In the genomic region with DNA sequence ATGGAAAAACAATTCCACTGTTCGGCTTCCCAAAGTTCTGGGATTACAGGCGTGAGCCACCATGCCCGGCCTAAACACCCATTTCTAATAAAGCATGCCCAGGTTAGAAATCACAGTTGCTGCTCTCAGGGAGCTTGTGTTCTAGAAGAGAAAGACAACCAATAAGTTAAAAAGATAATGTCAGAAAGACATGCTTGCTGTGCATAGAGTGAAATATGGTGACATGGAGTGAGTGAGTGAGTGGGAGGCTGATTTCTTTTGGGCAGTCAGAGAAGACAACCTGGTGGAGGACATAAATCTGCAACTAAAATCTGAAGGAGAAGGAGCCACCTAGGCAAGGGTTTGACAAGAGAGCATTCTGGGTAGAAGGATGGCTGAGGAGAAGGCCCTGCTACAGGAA, we compare ENCODE assay signal across 27 cellular contexts.
"Had no signal": no experiment of that assay in that cellular context is flagged by ENCODE, and none has a peak within 500 bp of the region (broad histone marks: within the 10 kb centered on the region; RNA-seq: fewer than 3 reads in every experiment).

No MANE protein-coding gene starts in this region.

- H3K27me3 ChIP-seq: breast epithelium, sigmoid colon, vagina had no signal

- H3K9me3 Mint-ChIP-seq: activated CD8-positive, alpha-beta T cell treated with anti-CD3 and anti-CD28 coated beads for 36 hours; activated naive CD8-positive, alpha-beta T cell treated with anti-CD3 and anti-CD28 coated beads, Interleukin-2, amount 50 U/mL, for 24 hours; central memory CD8-positive, alpha-beta T cell; dendritic cell treated with granulocyte-macrophage colony-stimulating factor and Interleukin-4, amounts not matched to agents 40 ng/mL and 50 ng/mL, for 4 days; naive thymus-derived CD8-positive, alpha-beta T cell; stimulated activated memory B cell treated with anti-CD40 and anti-IgM and Interleukin-4, amounts not matched to agents 10 μg/mL and 1 μg/mL and 100 μg/mL, for 72 hours; stimulated activated naive CD8-positive, alpha-beta T cell treated with anti-CD3 and anti-CD28 coated beads, Interleukin-15, amount 100 ng/mL, for 72 hours; T-helper 1 cell treated with Interleukin-12 subunit alpha and Interleukin-12 subunit beta and Interleukin-4 antibody, amounts not matched to agents 30 μg/mL and 1 μg/mL, for 36 hours; type B pancreatic cell had no signal

- H3K36me3 ChIP-seq: breast epithelium, sigmoid colon, vagina, WERI-Rb-1 had no signal

- H3K9me3 ChIP-seq: breast epithelium, sigmoid colon, vagina had no signal

- H3K4me1 ChIP-seq: breast epithelium had no signal

- DNase-seq: activated CD4-positive, alpha-beta T cell treated with anti-CD3 and anti-CD28 coated beads, Interleukin-2, amount 50 U/mL, for 1 hour; activated CD4-positive, CD25-positive, alpha-beta regulatory T cell treated with anti-CD3 and anti-CD28 coated beads, Interleukin-2, amount 50 U/mL, for 72 hours; activated CD8-positive, alpha-beta T cell treated with anti-CD3 and anti-CD28 coated beads for 36 hours; activated effector memory CD4-positive, alpha-beta T cell treated with Interleukin-2 at 50 U/mL for 16 hours; activated naive CD4-positive, alpha-beta T cell treated with Interleukin-2 at 50 U/mL for 16 hours; activated naive CD8-positive, alpha-beta T cell treated with anti-CD3 and anti-CD28 coated beads, Interleukin-2, amount 50 U/mL, for 24 hours; amygdala; left ventricle myocardium superior; naive thymus-derived CD8-positive, alpha-beta T cell; posterior cingulate gyrus; sigmoid colon; small intestine; stimulated activated CD4-positive, alpha-beta T cell treated with anti-CD3 and anti-CD28 coated beads, Interleukin-4, amount 100 ng/mL, for 24 hours; stimulated activated naive CD8-positive, alpha-beta T cell treated with anti-CD3 and anti-CD28 coated beads, Interleukin-15, amount 100 ng/mL, for 72 hours; substantia nigra; SW 1271; T1000; WERI-Rb-1 had no signal

- FAIRE-seq: frontal cortex, islet of Langerhans, small intestine had no signal

- H3K27me3 Mint-ChIP-seq: activated CD8-positive, alpha-beta T cell treated with anti-CD3 and anti-CD28 coated beads for 36 hours; activated naive CD8-positive, alpha-beta T cell treated with anti-CD3 and anti-CD28 coated beads, Interleukin-2, amount 50 U/mL, for 24 hours; central memory CD8-positive, alpha-beta T cell; dendritic cell treated with granulocyte-macrophage colony-stimulating factor and Interleukin-4, amounts not matched to agents 40 ng/mL and 50 ng/mL, for 4 days; naive thymus-derived CD8-positive, alpha-beta T cell; stimulated activated memory B cell treated with anti-CD40 and anti-IgM and Interleukin-4, amounts not matched to agents 10 μg/mL and 1 μg/mL and 100 μg/mL, for 72 hours; stimulated activated naive CD8-positive, alpha-beta T cell treated with anti-CD3 and anti-CD28 coated beads, Interleukin-15, amount 100 ng/mL, for 72 hours; type B pancreatic cell had no signal

- H3K27ac ChIP-seq: breast epithelium, sigmoid colon, vagina, WERI-Rb-1 had no signal

- H3K27ac Mint-ChIP-seq: activated CD8-positive, alpha-beta T cell treated with anti-CD3 and anti-CD28 coated beads for 36 hours; activated naive CD8-positive, alpha-beta T cell treated with anti-CD3 and anti-CD28 coated beads, Interleukin-2, amount 50 U/mL, for 24 hours; dendritic cell treated with granulocyte-macrophage colony-stimulating factor and Interleukin-4, amounts not matched to agents 40 ng/mL and 50 ng/mL, for 4 days; stimulated activated memory B cell treated with anti-CD40 and anti-IgM and Interleukin-4, amounts not matched to agents 10 μg/mL and 1 μg/mL and 100 μg/mL, for 72 hours; T-helper 1 cell treated with Interleukin-12 subunit alpha and Interleukin-12 subunit beta and Interleukin-4 antibody, amounts not matched to agents 30 μg/mL and 1 μg/mL, for 36 hours; type B pancreatic cell had no signal

- H3K4me3 ChIP-seq: breast epithelium, sigmoid colon, vagina had no signal

- H3K4me3 Mint-ChIP-seq: activated CD8-positive, alpha-beta T cell treated with anti-CD3 and anti-CD28 coated beads for 36 hours; activated naive CD8-positive, alpha-beta T cell treated with anti-CD3 and anti-CD28 coated beads, Interleukin-2, amount 50 U/mL, for 24 hours; central memory CD8-positive, alpha-beta T cell; dendritic cell treated with granulocyte-macrophage colony-stimulating factor and Interleukin-4, amounts not matched to agents 40 ng/mL and 50 ng/mL, for 4 days; naive thymus-derived CD8-positive, alpha-beta T cell; stimulated activated memory B cell treated with anti-CD40 and anti-IgM and Interleukin-4, amounts not matched to agents 10 μg/mL and 1 μg/mL and 100 μg/mL, for 72 hours; stimulated activated naive CD8-positive, alpha-beta T cell treated with anti-CD3 and anti-CD28 coated beads, Interleukin-15, amount 100 ng/mL, for 72 hours; T-helper 1 cell treated with Interleukin-12 subunit alpha and Interleukin-12 subunit beta and Interleukin-4 antibody, amounts not matched to agents 30 μg/mL and 1 μg/mL, for 36 hours; type B pancreatic cell had no signal

- ATAC-seq: activated CD8-positive, alpha-beta T cell treated with anti-CD3 and anti-CD28 coated beads for 36 hours; activated naive CD8-positive, alpha-beta T cell treated with anti-CD3 and anti-CD28 coated beads, Interleukin-2, amount 50 U/mL, for 24 hours; left ventricle myocardium superior; naive thymus-derived CD8-positive, alpha-beta T cell; stimulated activated memory B cell treated with anti-CD40 and anti-IgM and Interleukin-4, amounts not matched to agents 10 μg/mL and 1 μg/mL and 100 μg/mL, for 72 hours; stimulated activated naive CD8-positive, alpha-beta T cell treated with anti-CD3 and anti-CD28 coated beads, Interleukin-15, amount 100 ng/mL, for 72 hours had no signal
